In the genomic region with DNA sequence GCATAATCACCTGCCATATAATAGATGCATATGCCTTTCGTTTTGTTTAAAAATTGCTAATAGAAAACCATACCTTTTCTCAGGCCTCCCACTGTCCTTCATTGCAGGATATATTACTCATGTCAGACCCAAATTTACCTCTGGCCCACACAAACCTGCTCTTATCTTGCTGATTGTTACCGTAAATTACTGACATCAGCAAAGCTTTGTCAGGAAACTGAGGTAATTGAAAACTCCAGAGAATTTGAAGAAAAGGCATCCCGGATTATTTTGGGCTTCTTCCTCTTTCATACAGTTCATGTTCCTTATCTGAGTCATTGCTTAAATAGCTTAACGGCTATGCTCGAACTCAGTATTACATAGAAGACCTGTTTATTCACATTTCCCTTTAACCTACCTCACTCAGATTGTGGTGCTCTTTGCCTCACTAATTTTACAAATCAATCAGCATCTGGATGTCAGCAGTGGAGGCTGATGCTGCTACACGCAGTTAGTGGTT, we compare ENCODE assay signal across 8 cellular contexts.
DNase-seq lines count a peak whose midpoint lies in the region; ATAC-seq, FAIRE-seq and TF ChIP-seq lines count a peak whose summit lies in the region.

No MANE protein-coding gene starts in this region.

- FAIRE-seq in HepG2 (lab: Jason Lieb, UNC) = no peak

- peak in 3 of 4 donors; percentile 29 to 66 (median 64) for ATAC-seq in right lobe of liver
- no peak for ATAC-seq in HepG2
- ATAC-seq in HG03066 (IDR thresholded peaks at IDR 0.05; ENCODE audit: low read depth, unreplicated experiment) = peak; percentile 59
- ATAC-seq in T-helper 17 cell = peak; percentile 37
- peak; percentile 50 for ATAC-seq in upper lobe of right lung
- no peak for ATAC-seq in upper lobe of left lung (ENCODE audit: low FRiP score in 2 of 2)

- H3K9me3 ChIP-seq in right lobe of liver = no peaks in the 10 kb centered on the region
- no peaks in the 10 kb centered on the region for H3K9me3 ChIP-seq in HepG2 (ENCODE audit: low read length)
- H3K9me3 ChIP-seq in T-helper 17 cell (ENCODE audit: control insufficient read depth, low read length, poor library complexity, severe bottlenecking) = no peaks in the 10 kb centered on the region
- H3K9me3 ChIP-seq in upper lobe of right lung = no peaks in the 10 kb centered on the region
- no peaks in the 10 kb centered on the region for H3K9me3 ChIP-seq in upper lobe of left lung
- no peaks in the 10 kb centered on the region for H3K9me3 ChIP-seq in endodermal cell (ENCODE audit: control insufficient read depth, low read length)

- DNase-seq in right lobe of liver (no peak), HepG2 (ENCODE audit: low spot score) (no peak), T-helper 17 cell (no peak), upper lobe of right lung (no peak), upper lobe of left lung (no peak), endodermal cell (no peak), NCI-H1930 (lab: John Stamatoyannopoulos, UW) (no peak)

- H3K79me2 ChIP-seq in HepG2 (ENCODE audit: insufficient read depth, low read length) = no peaks in the 10 kb centered on the region

- H3K27me3 Mint-ChIP-seq in T-helper 17 cell (peaks cover 39% of the 10 kb centered on the region), endodermal cell (ENCODE audit: insufficient read depth) (no peaks in the 10 kb centered on the region)

- TF ChIP-seq EP300 in HepG2 (IDR thresholded peaks at IDR 0.05; ENCODE audit: low read depth in 2 of 2, low read length in 2 of 2) (no peak), HepG2 (CRISPR knock-in tag; IDR thresholded peaks at IDR 0.05; ENCODE audit: borderline replicate concordance) (no peak), upper lobe of left lung (IDR thresholded peaks at IDR 0.05) (no peak)

- H3K9ac ChIP-seq in HepG2 (ENCODE audit: insufficient read depth, low read depth, low read length) (no peak overlapping the region), endodermal cell (ENCODE audit: extremely low read depth, low read length, poor library complexity, severe bottlenecking) (no peak overlapping the region)

- H3K27ac ChIP-seq in right lobe of liver (no peak overlapping the region), HepG2 (ENCODE audit: extremely low read length, insufficient read depth, low read length) (no peak overlapping the region), upper lobe of right lung (no peak overlapping the region), upper lobe of left lung (no peak overlapping the region), endodermal cell (ENCODE audit: low read depth, low read length) (no peak overlapping the region)

- intact Hi-C loops in right lobe of liver (cut with DNase I) (no loop called here), HepG2 (cut with micrococcal nuclease; ENCODE audit: unreplicated experiment) (no loop called here), upper lobe of right lung (cut with DNase I) (no loop called here)

- H3K36me3 ChIP-seq in right lobe of liver (no peaks in the 10 kb centered on the region), HepG2 (replicated peaks in 1 of 2; ENCODE audit: control insufficient read depth in 1 of 2, insufficient read depth in 2 of 2, low read length in 2 of 2) (no peaks in the 10 kb centered on the region), upper lobe of right lung (no peaks in the 10 kb centered on the region), upper lobe of left lung (no peaks in the 10 kb centered on the region), endodermal cell (ENCODE audit: control insufficient read depth, insufficient read depth, low read length) (no peaks in the 10 kb centered on the region)

- CTCF ChIA-PET in HepG2 (lab: Yijun Ruan, JAX; ENCODE audit: low intra/inter-chr PET ratio, low total read pairs) = no interaction called here

- H3K4me3 ChIP-seq in right lobe of liver (no peak overlapping the region), HepG2 (replicated peaks in 1 of 3; ENCODE audit: insufficient read depth in 1 of 3, low read depth in 2 of 3, low read length in 3 of 3) (no peak overlapping the region), upper lobe of right lung (no peak overlapping the region), upper lobe of left lung (no peak overlapping the region), endodermal cell (ENCODE audit: low read length) (no peak overlapping the region)

- 39% methylated on average over 6 of the region's 6 CpGs for whole genome bisulfite sequencing in right lobe of liver (ENCODE audit: insufficient coverage, low coverage, low lambda C conversion rate, missing lambda C conversion rate)
- WGBS in HepG2 (ENCODE audit: low lambda C conversion rate) = 22% methylated on average over 6 of the region's 6 CpGs
- 54 to 67% methylated on average over 6 of the region's 6 CpGs for WGBS in upper lobe of left lung, 2 donors
- WGBS in endodermal cell (ENCODE audit: insufficient coverage in 1 of 2, insufficient read length in 1 of 2), 2 experiments = 87 to 90% methylated on average over 5 to 6 of the region's 6 CpGs

- no peak overlapping the region for H3K4me2 ChIP-seq in HepG2 (ENCODE audit: low read depth, low read length)

- TF ChIP-seq POLR2A in right lobe of liver (IDR thresholded peaks at IDR 0.05) (no peak), HepG2 (IDR thresholded peaks at IDR 0.05; ENCODE audit: insufficient read depth in 1 of 2, low read depth in 2 of 2, low read length in 2 of 2) (no peak), upper lobe of left lung (IDR thresholded peaks at IDR 0.05) (no peak)

- TF ChIP-seq RAD21 in HepG2 (CRISPR knock-in tag; IDR thresholded peaks at IDR 0.05) = no peak

- H3K27me3 ChIP-seq in right lobe of liver (no peaks in the 10 kb centered on the region), HepG2 (ENCODE audit: control insufficient read depth in 1 of 2, insufficient read depth in 2 of 2, low read length in 2 of 2) (no peaks in the 10 kb centered on the region), upper lobe of right lung (no peaks in the 10 kb centered on the region), upper lobe of left lung (no peaks in the 10 kb centered on the region), endodermal cell (ENCODE audit: control insufficient read depth, insufficient read depth, low read length, poor library complexity, severe bottlenecking) (no peaks in the 10 kb centered on the region)

- no TSS peak for BruUV-seq in HepG2 (replicated peaks; lab: Mats Ljungman, UMichigan)

- H3K36me3 Mint-ChIP-seq in T-helper 17 cell (ENCODE audit: low read depth) = peaks cover 4% of the 10 kb centered on the region
- no peaks in the 10 kb centered on the region for H3K36me3 Mint-ChIP-seq in endodermal cell (ENCODE audit: low read depth)

- H3K4me1 Mint-ChIP-seq in T-helper 17 cell (peaks cover 2% of the 10 kb centered on the region), endodermal cell (peaks cover 41% of the 10 kb centered on the region)

- no peak overlapping the region for H2AFZ ChIP-seq in HepG2 (ENCODE audit: low read length)

- no peaks in the 10 kb centered on the region for H3K9me3 Mint-ChIP-seq in endodermal cell

- POLR2A ChIA-PET in HepG2 (lab: Yijun Ruan, JAX) = no interaction called here

- in situ Hi-C loops in HepG2 (cut with HindIII; ENCODE audit: extremely low pct_ligation_motif_present, low pct_unique_long_range_greater_than_20kb) = no loop called here

- H4K20me1 ChIP-seq in HepG2 (ENCODE audit: insufficient read depth, low read length) = no peaks in the 10 kb centered on the region

- peaks cover 0 to 6% (median 0%) of the 10 kb centered on the region in 4 donors for H3K4me1 ChIP-seq in right lobe of liver
- H3K4me1 ChIP-seq in HepG2 (ENCODE audit: insufficient read depth, low read length) = peaks cover 6% of the 10 kb centered on the region
- peaks cover 20% of the 10 kb centered on the region for H3K4me1 ChIP-seq in upper lobe of right lung
- H3K4me1 ChIP-seq in upper lobe of left lung = peaks cover 26 to 33% (median 31%) of the 10 kb centered on the region in 4 donors
- peaks cover 4% of the 10 kb centered on the region for H3K4me1 ChIP-seq in endodermal cell (ENCODE audit: control insufficient read depth, insufficient read depth, low read length)

- H3K27ac Mint-ChIP-seq in T-helper 17 cell = no peak overlapping the region
- no peak overlapping the region for H3K27ac Mint-ChIP-seq in endodermal cell

- TF ChIP-seq CTCF in right lobe of liver (IDR thresholded peaks at IDR 0.05) = no peak
- TF ChIP-seq CTCF in HepG2 (CRISPR knock-in tag; IDR thresholded peaks at IDR 0.05) = no peak
- TF ChIP-seq CTCF in upper lobe of right lung (IDR thresholded peaks at IDR 0.05) = no peak
- no peak for TF ChIP-seq CTCF in upper lobe of left lung (IDR thresholded peaks at IDR 0.05)
- no peak for TF ChIP-seq CTCF in endodermal cell (conservative IDR thresholded peaks at IDR 0.05)

- H3K4me3 Mint-ChIP-seq in T-helper 17 cell (no peak overlapping the region), endodermal cell (no peak overlapping the region)

TF ChIP-seq in HepG2, 621 proteins besides CTCF, POLR2A, EP300 and RAD21:
- TF ChIP-seq MAFK (conservative IDR thresholded peaks at IDR 0.05 in 1 of 2, IDR thresholded peaks at IDR 0.05 in 1 of 2; ENCODE audit: low read length in 2 of 2) (peak in 1 of 2 experiments; percentile 38; a peak in 2 of 4 replicates), AGO2 (optimal IDR thresholded peaks at IDR 0.05; ENCODE audit: low read depth, low read length) (no peak)

Comparison
In these comparisons a context has a peak if more than half of its experiments do, and no peak if none do; other contexts are left out.
1. ATAC-seq: peak in right lobe of liver (3 of 4), HG03066 (single experiment), T-helper 17 cell (single experiment) and upper lobe of right lung (single experiment); none in HepG2 (single experiment) and upper lobe of left lung (0 of 2).